Comparison of ENCODE assay signal across 9 cellular contexts in genomic region chr12:120230974-120231315, GRCh38. TPM values are rescaled to one million over a fixed set of nuclear protein-coding genes. Genes with fewer than 3 reads are reported as not detected.
A peak's percentile ranks its signal among the peaks of the same experiment; 100 is the strongest.
DNase-seq lines count a peak whose midpoint lies in the region; ATAC-seq and TF ChIP-seq lines count a peak whose summit lies in the region.
"Had no signal": no experiment of that assay in that cellular context is flagged by ENCODE, and none has a peak within 500 bp of the region (broad histone marks: within the 10 kb centered on the region; RNA-seq: fewer than 3 reads in every experiment).

No MANE protein-coding gene starts in this region.

- WGBS in heart right ventricle, 2 donors: 28 to 30% methylated on average over 6 of the region's 6 CpGs

- TF ChIP-seq POLR2A in vagina (IDR thresholded peaks at IDR 0.05): no peak

- H3K9me3 ChIP-seq in heart right ventricle: no peaks in the 10 kb centered on the region
- no peaks in the 10 kb centered on the region for H3K9me3 ChIP-seq in muscle layer of duodenum (ENCODE audit: control insufficient read depth in 1 of 2, low read length in 2 of 2)
- no peaks in the 10 kb centered on the region for H3K9me3 ChIP-seq in vagina

- H3K4me3 ChIP-seq in heart right ventricle (peak overlapping the region in 5 of 10 donors; percentile 2 to 29 (median 6)), coronary artery (peak overlapping the region; percentile 46), muscle layer of duodenum (ENCODE audit: low read depth in 1 of 2, low read length in 2 of 2) (peak overlapping the region in 1 of 2 donors; percentile 34), vagina (peak overlapping the region in 1 of 2 donors; percentile 28)

- no peak for DNase-seq in heart right ventricle
- no peak for DNase-seq in Right ventricle myocardium inferior (ENCODE audit: missing footprints)
- no peak for DNase-seq in coronary artery (ENCODE audit: low spot score)
- no peak for DNase-seq in vagina (ENCODE audit: extremely low spot score in 2 of 2)
- no peak for DNase-seq in RPMI8226
- no peak for DNase-seq in stimulated activated CD4-positive, alpha-beta T cell treated with anti-CD3 and anti-CD28 coated beads, Interleukin-2, amount 100 ng/mL, for 48 hours
- no peak for DNase-seq in NAMALWA (ENCODE audit: low spot score)
- DNase-seq: NCI-H1694 treated with DMSO at 0.1 percent for 48 hours had no signal

- peaks cover 69 to 100% (median 94%) of the 10 kb centered on the region in 9 donors for H3K4me1 ChIP-seq in heart right ventricle
- peaks cover 84 to 92% of the 10 kb centered on the region in 2 donors for H3K4me1 ChIP-seq in muscle layer of duodenum (ENCODE audit: control insufficient read depth in 1 of 2, insufficient read depth in 2 of 2, low read length in 2 of 2)
- H3K4me1 ChIP-seq in vagina: peaks cover 92% of the 10 kb centered on the region

- intact Hi-C loops in heart right ventricle (cut with DNase I): no loop called here
- intact Hi-C loops in Right ventricle myocardium inferior (cut with DNase I): no loop called here
- intact Hi-C loops in vagina (cut with DNase I): no loop called here

- TF ChIP-seq CTCF in heart right ventricle (IDR thresholded peaks at IDR 0.05) (no peak), coronary artery (IDR thresholded peaks at IDR 0.05) (no peak), vagina (IDR thresholded peaks at IDR 0.05) (no peak)

- ATAC-seq in heart right ventricle (peak in 1 of 8 donors; percentile 3), Right ventricle myocardium inferior (no peak)

- H3K27me3 ChIP-seq in heart right ventricle (no peaks in the 10 kb centered on the region), muscle layer of duodenum (ENCODE audit: low read depth, low read length) (no peaks in the 10 kb centered on the region), vagina (no peaks in the 10 kb centered on the region)

- peaks cover 0 to 17% (median 5%) of the 10 kb centered on the region in 9 donors for H3K36me3 ChIP-seq in heart right ventricle
- no peaks in the 10 kb centered on the region for H3K36me3 ChIP-seq in muscle layer of duodenum (ENCODE audit: control insufficient read depth in 1 of 2, insufficient read depth in 2 of 2, low read length in 2 of 2)
- H3K36me3 ChIP-seq in vagina: no peaks in the 10 kb centered on the region

- H3K27ac ChIP-seq in heart right ventricle (peak overlapping the region; percentile 49 to 96 (median 92)), coronary artery (peak overlapping the region; percentile 82 to 94), muscle layer of duodenum (ENCODE audit: low read length) (peak overlapping the region; percentile 96), vagina (peak overlapping the region; percentile 85)

RNA-seq across cellular contexts. Expression of gene RPLP0, which starts 30.0 kb away (rescaled TPM):
- total RNA-seq in heart right ventricle (1,000 to 10,000 TPM in 1 of 10 donors, 100 to 1,000 TPM in 9; 578 to 1,255 (median 694) TPM), Right ventricle myocardium inferior (892 TPM), vagina (2,837 TPM)
- 1,000 to 10,000 TPM in 1 of 2 donors, 100 to 1,000 TPM in 1; 852 to 3,129 TPM for polyA plus RNA-seq in heart right ventricle

RNA-seq across cellular contexts. Expression of gene PXN, which starts 34.6 kb away (rescaled TPM):
- 10 to 100 TPM; 52.0 to 83.7 (median 63.3) TPM for total RNA-seq in heart right ventricle
- 100 to 1,000 TPM in 1 of 2 donors, 10 to 100 TPM in 1; 41.2 to 123 TPM for polyA plus RNA-seq in heart right ventricle
- total RNA-seq in Right ventricle myocardium inferior: 63.7 TPM
- total RNA-seq in vagina: 95.3 TPM

RNA-seq across cellular contexts. Expression of gene GCN1, which starts 36.4 kb away (rescaled TPM):
- total RNA-seq in heart right ventricle (10 to 100 TPM; 30.4 to 41.3 (median 35.0) TPM), Right ventricle myocardium inferior (35.7 TPM), vagina (62.6 TPM)
- 10 to 100 TPM in 1 of 2 donors, 1 to 10 TPM in 1; 9.7 to 17.2 TPM for polyA plus RNA-seq in heart right ventricle
